21 cellular contexts compared by ENCODE assay signal in genomic region chr6:81515562-81516453, GRCh38.
DNase-seq lines count a peak whose midpoint lies in the region; TF ChIP-seq lines count a peak whose summit lies in the region.
"Had no signal": no experiment of that assay in that cellular context is flagged by ENCODE, and none has a peak within 500 bp of the region (broad histone marks: within the 10 kb centered on the region; RNA-seq: fewer than 3 reads in every experiment).

No MANE protein-coding gene starts in this region.

- no peaks in the 10 kb centered on the region for H3K4me1 Mint-ChIP-seq in neural progenitor cell
- H3K4me1 Mint-ChIP-seq: natural killer cell had no signal

- H3K27ac ChIP-seq in GM23248: peak overlapping the region; percentile 60
- no peak overlapping the region for H3K27ac ChIP-seq in osteoblast (ENCODE audit: low read depth, low read length)
- no peak overlapping the region for H3K27ac ChIP-seq in neural progenitor cell

- H3F3A ChIP-seq in GM23248 (ENCODE audit: insufficient read depth): peaks cover 5% of the 10 kb centered on the region; the same call in 1 of the 2 replicates
- no peaks in the 10 kb centered on the region for H3F3A ChIP-seq in neural progenitor cell (ENCODE audit: low read depth)

- DNase-seq in AG08396 (ENCODE audit: low spot score) (peak; percentile 5), GM23248 (peak; percentile 71), fibroblast of mammary gland (ENCODE audit: low read depth) (peak; percentile 88), osteoblast (ENCODE audit: insufficient read length, low spot score, missing footprints) (no peak), NCI-H1417 treated with DMSO at 0.1 percent for 48 hours (lab: John Stamatoyannopoulos, UW) (no peak), BE2C (no peak), neural progenitor cell (ENCODE audit: low spot score) (no peak)
- DNase-seq in activated effector memory CD4-positive, alpha-beta T cell treated with Interleukin-2 at 50 U/mL for 16 hours: no peak
- DNase-seq: ACHN; activated CD4-positive, alpha-beta T cell treated with anti-CD3 and anti-CD28 coated beads, Interleukin-2, amount 50 U/mL, for 1 hour; activated CD8-positive, alpha-beta memory T cell treated with anti-CD3 and anti-CD28 coated beads, Interleukin-2, amount 50 U/mL, for 48 hours; activated naive CD4-positive, alpha-beta T cell treated with Interleukin-2 at 50 U/mL for 16 hours; Caco-2; cerebellar nuclear complex; effector memory CD4-positive, alpha-beta T cell; KG1; natural killer cell; NCI-H1092; NCI-H2081; NCI-H510A; posterior cingulate gyrus had no signal

- H3K4me2 ChIP-seq in GM23248 (ENCODE audit: unreplicated experiment) (peak overlapping the region; percentile 48), osteoblast (ENCODE audit: insufficient read depth, low read length) (peak overlapping the region; percentile 30), neural progenitor cell (no peak overlapping the region)

- no peaks in the 10 kb centered on the region for H3K9me3 ChIP-seq in GM23248 (ENCODE audit: low read depth)
- no peaks in the 10 kb centered on the region for H3K9me3 ChIP-seq in osteoblast (ENCODE audit: low read depth, low read length)
- H3K9me3 ChIP-seq in BE2C: no peaks in the 10 kb centered on the region
- H3K9me3 ChIP-seq in neural progenitor cell (ENCODE audit: low read depth): no peaks in the 10 kb centered on the region
- H3K9me3 ChIP-seq: Caco-2 had no signal

- H3K79me2 ChIP-seq in GM23248 (ENCODE audit: insufficient read depth) (no peaks in the 10 kb centered on the region), osteoblast (ENCODE audit: insufficient read depth, low read length) (no peaks in the 10 kb centered on the region), neural progenitor cell (ENCODE audit: low read depth) (no peaks in the 10 kb centered on the region)

- no peaks in the 10 kb centered on the region for H3K9me3 Mint-ChIP-seq in neural progenitor cell

- peak overlapping the region; percentile 59 for H2AFZ ChIP-seq in GM23248
- H2AFZ ChIP-seq in osteoblast (ENCODE audit: low read length): peak overlapping the region; percentile 17
- H2AFZ ChIP-seq in neural progenitor cell (replicated peaks): no peak overlapping the region

- H3K27me3 ChIP-seq in GM23248 (replicated peaks; ENCODE audit: insufficient read depth) (no peaks in the 10 kb centered on the region), osteoblast (ENCODE audit: insufficient read depth, low read length) (no peaks in the 10 kb centered on the region), BE2C (no peaks in the 10 kb centered on the region), neural progenitor cell (no peaks in the 10 kb centered on the region)

- H3K27ac Mint-ChIP-seq in neural progenitor cell: no peak overlapping the region
- H3K27ac Mint-ChIP-seq: natural killer cell had no signal

- H3K36me3 ChIP-seq in GM23248 (ENCODE audit: low read depth) (no peaks in the 10 kb centered on the region), osteoblast (ENCODE audit: insufficient read depth, low read length) (no peaks in the 10 kb centered on the region), BE2C (no peaks in the 10 kb centered on the region), neural progenitor cell (no peaks in the 10 kb centered on the region)

- 10 to 11% methylated on average over 7 of the region's 7 CpGs for WGBS in GM23248 (ENCODE audit: low coverage in 1 of 2, low lambda C conversion rate in 2 of 2, missing lambda C conversion rate in 2 of 2), 2 experiments

- TF ChIP-seq CTCF in fibroblast of mammary gland (conservative IDR thresholded peaks at IDR 0.05; ENCODE audit: control insufficient read depth, insufficient read depth, low read depth, low read length) (no peak), osteoblast (IDR thresholded peaks at IDR 0.05; ENCODE audit: extremely low read depth, low read depth, low read length) (no peak), BE2C (IDR thresholded peaks at IDR 0.05; ENCODE audit: low read depth, low read length) (no peak), neural progenitor cell (IDR thresholded peaks at IDR 0.05) (no peak)

- H3K9me2 ChIP-seq in GM23248 (ENCODE audit: insufficient read depth): no peaks in the 10 kb centered on the region

- H3K4me1 ChIP-seq in GM23248 (ENCODE audit: insufficient read depth): peaks cover 12% of the 10 kb centered on the region
- peaks cover 3% of the 10 kb centered on the region for H3K4me1 ChIP-seq in osteoblast (ENCODE audit: insufficient read depth, low read length)
- H3K4me1 ChIP-seq in BE2C: no peaks in the 10 kb centered on the region
- H3K4me1 ChIP-seq in neural progenitor cell: no peaks in the 10 kb centered on the region

- H3K36me3 Mint-ChIP-seq in neural progenitor cell: no peaks in the 10 kb centered on the region
- H3K36me3 Mint-ChIP-seq: natural killer cell had no signal

- H3K4me3 Mint-ChIP-seq in neural progenitor cell: no peak overlapping the region
- H3K4me3 Mint-ChIP-seq: natural killer cell had no signal

- peak overlapping the region; percentile 32; the same call in 1 of the 2 replicates for H3K9ac ChIP-seq in GM23248
- no peak overlapping the region for H3K9ac ChIP-seq in neural progenitor cell

- in situ Hi-C loops in GM23248 (cut with MboI): no loop called here

- H4K20me1 ChIP-seq in GM23248 (ENCODE audit: insufficient read depth) (no peaks in the 10 kb centered on the region), osteoblast (ENCODE audit: insufficient read depth, low read length) (no peaks in the 10 kb centered on the region), neural progenitor cell (ENCODE audit: low read depth) (no peaks in the 10 kb centered on the region)

- H3K4me3 ChIP-seq in GM23248 (peak overlapping the region; percentile 33; the same call in 1 of the 2 replicates), fibroblast of mammary gland (ENCODE audit: control insufficient read depth, low read depth, low read length) (no peak overlapping the region), osteoblast (ENCODE audit: insufficient read depth, low read length) (no peak overlapping the region), BE2C (ENCODE audit: low read depth, low read length) (no peak overlapping the region), neural progenitor cell (no peak overlapping the region)

- no peaks in the 10 kb centered on the region for H3K27me3 Mint-ChIP-seq in neural progenitor cell (ENCODE audit: insufficient read depth, low read depth)

Comparison
In these comparisons a context has a peak if more than half of its experiments do, and no peak if none do; other contexts are left out.
1. DNase-seq: peak in AG08396 (single experiment), GM23248 (single experiment) and fibroblast of mammary gland (single experiment); none in osteoblast (single experiment), NCI-H1417 treated with DMSO at 0.1 percent for 48 hours (single experiment), BE2C (single experiment), activated effector memory CD4-positive, alpha-beta T cell treated with Interleukin-2 at 50 U/mL for 16 hours (single experiment) and neural progenitor cell (single experiment).